Comparison of ENCODE assay signal across 21 cellular contexts in genomic region chr19:17541184-17541759, GRCh38. TPM values are rescaled to one million over a fixed set of nuclear protein-coding genes. Genes with fewer than 3 reads are reported as not detected.
DNase-seq lines count a peak whose midpoint lies in the region; ATAC-seq, FAIRE-seq and TF ChIP-seq lines count a peak whose summit lies in the region.
"Had no signal": no experiment of that assay in that cellular context is flagged by ENCODE, and none has a peak within 500 bp of the region (broad histone marks: within the 10 kb centered on the region; RNA-seq: fewer than 3 reads in every experiment).

No MANE protein-coding gene starts in this region.

- no peak overlapping the region for H2AK5ac ChIP-seq in IMR-90 (ENCODE audit: low read depth, low read length)

- H3K4me2 ChIP-seq in IMR-90 (ENCODE audit: low read depth, low read length) (no peak overlapping the region), osteoblast (ENCODE audit: insufficient read depth, low read length) (no peak overlapping the region)

- no peak for TF ChIP-seq POLR2A in IMR-90 (IDR thresholded peaks at IDR 0.05; ENCODE audit: low read depth, low read length)

- H3K4ac ChIP-seq in IMR-90 (ENCODE audit: low read depth, low read length), result no peak overlapping the region

- H3K18ac ChIP-seq in IMR-90 (ENCODE audit: low read depth, low read length), result no peak overlapping the region

- H4K20me1 ChIP-seq in IMR-90 (ENCODE audit: insufficient read depth, low read length) (no peaks in the 10 kb centered on the region; the same call in 1 of the 2 replicates), osteoblast (ENCODE audit: insufficient read depth, low read length) (no peaks in the 10 kb centered on the region)

- no TSS peak for BruUV-seq in IMR-90 (replicated peaks; lab: Mats Ljungman, UMichigan)

- intact Hi-C loops in IMR-90 (cut with micrococcal nuclease), result no loop called here
- intact Hi-C loops in pancreas (cut with DNase I), result no loop called here

- in situ Hi-C loops in IMR-90 (cut with MboI; ENCODE audit: low sequenced_read_pairs), result no loop called here

- no peak overlapping the region for H2BK120ac ChIP-seq in IMR-90 (ENCODE audit: low read depth, low read length)

- no peak overlapping the region for H3K4me3 Mint-ChIP-seq in activated naive CD4-positive, alpha-beta T cell treated with anti-CD3 and anti-CD28 coated beads, Interleukin-2, amount 10 ng/mL, durations not matched to agents 7 days and 5 days
- peak overlapping the region in 3 of 5 donors; percentile 18 to 72 (median 28) for H3K4me3 Mint-ChIP-seq in immature natural killer cell
- no peak overlapping the region for H3K4me3 Mint-ChIP-seq in HFFc6

- H3K36me3 Mint-ChIP-seq in activated naive CD4-positive, alpha-beta T cell treated with anti-CD3 and anti-CD28 coated beads, Interleukin-2, amount 10 ng/mL, durations not matched to agents 7 days and 5 days, result no peaks in the 10 kb centered on the region
- H3K36me3 Mint-ChIP-seq in immature natural killer cell (no peaks in the 10 kb centered on the region), HFFc6 (ENCODE audit: low read depth) (no peaks in the 10 kb centered on the region)

- WGBS in IMR-90 (ENCODE audit: extremely low coverage in 2 of 2, insufficient read length in 1 of 2), 2 experiments, result no CpG with 5 or more reads among the region's 4 CpGs
- 85 to 92% methylated on average over 4 of the region's 4 CpGs for WGBS in pancreas, 2 donors

- no peak overlapping the region for H2BK5ac ChIP-seq in IMR-90 (ENCODE audit: low read depth, low read length, poor library complexity, severe bottlenecking)

- H4K91ac ChIP-seq in IMR-90 (ENCODE audit: insufficient read depth, low read depth, low read length), result no peak overlapping the region

- no peak for TF ChIP-seq CTCF in IMR-90 (conservative IDR thresholded peaks at IDR 0.05; ENCODE audit: low read depth, low read length)
- TF ChIP-seq CTCF in osteoblast (IDR thresholded peaks at IDR 0.05; ENCODE audit: extremely low read depth, low read depth, low read length), result no peak
- TF ChIP-seq CTCF in HFFc6 (IDR thresholded peaks at IDR 0.05), result no peak
- no peak for TF ChIP-seq CTCF in pancreas (IDR thresholded peaks at IDR 0.05)

- no peak overlapping the region for H2BK15ac ChIP-seq in IMR-90 (ENCODE audit: low read depth, low read length)

- POLR2A ChIA-PET in IMR-90 (lab: Charles Lee; ENCODE audit: unreplicated experiment), result no interaction called here

- H2AK9ac ChIP-seq in IMR-90 (replicated peaks; ENCODE audit: low read depth, low read length, poor library complexity), result peak overlapping the region; percentile 65

- H3K4me1 Mint-ChIP-seq in activated naive CD4-positive, alpha-beta T cell treated with anti-CD3 and anti-CD28 coated beads, Interleukin-2, amount 10 ng/mL, durations not matched to agents 7 days and 5 days, result peaks cover 18% of the 10 kb centered on the region
- H3K4me1 Mint-ChIP-seq in immature natural killer cell, result peaks cover 25% of the 10 kb centered on the region in 2 donors
- H3K4me1 Mint-ChIP-seq in HFFc6 (ENCODE audit: low read depth), result peaks cover 8% of the 10 kb centered on the region

- H3K27me3 ChIP-seq in IMR-90 (ENCODE audit: control insufficient read depth, insufficient read depth, low read length), result peaks cover 2% of the 10 kb centered on the region; the same call in 1 of the 2 replicates
- no peaks in the 10 kb centered on the region for H3K27me3 ChIP-seq in osteoblast (ENCODE audit: insufficient read depth, low read length)
- H3K27me3 ChIP-seq in pancreas, result no peaks in the 10 kb centered on the region
- H3K27me3 ChIP-seq: SJCRH30 had no signal

- no peak for DNase-seq in activated naive CD4-positive, alpha-beta T cell treated with anti-CD3 and anti-CD28 coated beads, Interleukin-2, amount 10 ng/mL, durations not matched to agents 7 days and 5 days
- no peak for DNase-seq in activated naive CD4-positive, alpha-beta T cell (lab: John Stamatoyannopoulos, UW)
- DNase-seq in IMR-90 (no peak), immature natural killer cell (no peak), osteoblast (ENCODE audit: insufficient read length, low spot score, missing footprints) (peak; percentile 86), HFFc6 (no peak), pancreas (no peak)
- DNase-seq in activated CD4-positive, alpha-beta T cell treated with anti-CD3 and anti-CD28 coated beads for 48 hours, result no peak
- DNase-seq: EL, Kasumi-1, MG63, NCI-H1048, NCI-H1436 treated with DMSO at 0.1 percent for 48 hours, NCI-H2029, NCI-H2171, NCI-H526, PC-3, SJCRH30 had no signal

- no peaks in the 10 kb centered on the region for H3K79me2 ChIP-seq in osteoblast (ENCODE audit: insufficient read depth, low read length)

- peaks cover 1% of the 10 kb centered on the region for H3K9me3 Mint-ChIP-seq in activated naive CD4-positive, alpha-beta T cell treated with anti-CD3 and anti-CD28 coated beads, Interleukin-2, amount 10 ng/mL, durations not matched to agents 7 days and 5 days
- H3K9me3 Mint-ChIP-seq in immature natural killer cell (no peaks in the 10 kb centered on the region), HFFc6 (no peaks in the 10 kb centered on the region; the same call in 1 of the 2 replicates)

- H4K5ac ChIP-seq in IMR-90 (ENCODE audit: low read depth, low read length), result no peak overlapping the region

- dilution Hi-C loops in IMR-90 (cut with HindIII; ENCODE audit: low sequenced_read_pairs, unreplicated experiment), result no loop called here

- peaks cover 5% of the 10 kb centered on the region; the same call in 1 of the 2 replicates for H3K4me1 ChIP-seq in IMR-90 (ENCODE audit: control insufficient read depth, insufficient read depth, low read length)
- H3K4me1 ChIP-seq in osteoblast (ENCODE audit: insufficient read depth, low read length), result peaks cover 5% of the 10 kb centered on the region
- no peaks in the 10 kb centered on the region for H3K4me1 ChIP-seq in pancreas
- H3K4me1 ChIP-seq: SJCRH30 had no signal

- no peak overlapping the region for H2BK20ac ChIP-seq in IMR-90 (ENCODE audit: low read depth, low read length)

- peaks cover 5% of the 10 kb centered on the region; the same call in 1 of the 2 replicates for H3K9me3 ChIP-seq in IMR-90 (ENCODE audit: control insufficient read depth, insufficient read depth, low read length)
- no peaks in the 10 kb centered on the region for H3K9me3 ChIP-seq in osteoblast (ENCODE audit: low read depth, low read length)
- H3K9me3 ChIP-seq in pancreas, result no peaks in the 10 kb centered on the region
- H3K9me3 ChIP-seq: MG63 had no signal

- H3K27ac ChIP-seq in IMR-90 (ENCODE audit: insufficient read depth, low read length), result no peak overlapping the region
- no peak overlapping the region for H3K27ac ChIP-seq in osteoblast (ENCODE audit: low read depth, low read length)
- H3K27ac ChIP-seq in pancreas, result no peak overlapping the region
- H3K27ac ChIP-seq: 22Rv1, RWPE1, SJCRH30 had no signal

- H3K4me3 ChIP-seq in IMR-90 (ENCODE audit: insufficient read depth, low read depth, low read length) (no peak overlapping the region), osteoblast (ENCODE audit: insufficient read depth, low read length) (no peak overlapping the region), pancreas (no peak overlapping the region)
- H3K4me3 ChIP-seq: GM12878, MG63, SJCRH30 had no signal

- H3K9ac ChIP-seq in IMR-90 (ENCODE audit: low read depth, low read length), result no peak overlapping the region

- FAIRE-seq in pancreas (lab: Jason Lieb, UNC), result no peak
- FAIRE-seq: GM12878 had no signal

- no peaks in the 10 kb centered on the region for H3K79me1 ChIP-seq in IMR-90 (ENCODE audit: low read depth in 1 of 2, low read length in 2 of 2)

- H3K23ac ChIP-seq in IMR-90 (ENCODE audit: low read depth, low read length), result no peak overlapping the region

- H3K27ac Mint-ChIP-seq in activated naive CD4-positive, alpha-beta T cell treated with anti-CD3 and anti-CD28 coated beads, Interleukin-2, amount 10 ng/mL, durations not matched to agents 7 days and 5 days, result peak overlapping the region; percentile 21
- H3K27ac Mint-ChIP-seq in immature natural killer cell (peak overlapping the region; percentile 28 to 88 (median 64)), HFFc6 (no peak overlapping the region)

- no peaks in the 10 kb centered on the region for H3K36me3 ChIP-seq in IMR-90 (ENCODE audit: control insufficient read depth, insufficient read depth, low read length)
- H3K36me3 ChIP-seq in osteoblast (ENCODE audit: insufficient read depth, low read length), result no peaks in the 10 kb centered on the region
- no peaks in the 10 kb centered on the region for H3K36me3 ChIP-seq in pancreas
- H3K36me3 ChIP-seq: MG63, SJCRH30 had no signal

- H4K8ac ChIP-seq in IMR-90 (ENCODE audit: low read depth in 2 of 2, low read length in 2 of 2), result no peak overlapping the region

- H3K14ac ChIP-seq in IMR-90 (replicated peaks; ENCODE audit: low read depth, low read length), result no peak overlapping the region

- TF ChIP-seq RAD21 in IMR-90 (IDR thresholded peaks at IDR 0.05; ENCODE audit: low read length), result no peak

- no peak for ATAC-seq in IMR-90 (ENCODE audit: low read depth)
- ATAC-seq in pancreas, result no peak
- ATAC-seq: GM12878, PC-3 had no signal

- H3K27me3 Mint-ChIP-seq in activated naive CD4-positive, alpha-beta T cell treated with anti-CD3 and anti-CD28 coated beads, Interleukin-2, amount 10 ng/mL, durations not matched to agents 7 days and 5 days, result peaks cover 62% of the 10 kb centered on the region
- H3K27me3 Mint-ChIP-seq in immature natural killer cell (ENCODE audit: low read depth in 3 of 3), result peaks cover 3 to 8% (median 6%) of the 10 kb centered on the region in 3 donors
- peaks cover 12% of the 10 kb centered on the region for H3K27me3 Mint-ChIP-seq in HFFc6 (ENCODE audit: insufficient read depth)

- CTCF ChIA-PET in activated naive CD4-positive, alpha-beta T cell treated with anti-CD3 and anti-CD28 coated beads, Interleukin-2, amount 10 ng/mL, durations not matched to agents 7 days and 5 days (lab: Charles Lee), result no interaction called here
- CTCF ChIA-PET in IMR-90 (lab: Yijun Ruan, JAX), result no interaction called here

- H3K56ac ChIP-seq in IMR-90 (ENCODE audit: extremely low read depth, insufficient read depth, low read length), result no peak overlapping the region

- H3K9me1 ChIP-seq in IMR-90 (ENCODE audit: insufficient read depth, low read length), result 0 out of 2 replicates have a peak, but pooled peaks cover 4% of the 10 kb centered on the region

- H2AFZ ChIP-seq in IMR-90 (replicated peaks; ENCODE audit: low read length, poor library complexity) (no peak overlapping the region), osteoblast (ENCODE audit: low read length) (no peak overlapping the region)

RNA-seq across cellular contexts. Expression of gene COLGALT1, which starts 14.2 kb away (rescaled TPM):
- total RNA-seq in IMR-90 (2012; rRNA removed), result 74.2 and 77.1 TPM in 2 replicates
- polyA plus RNA-seq in IMR-90 (2012; rRNA removed), result 117 and 124 TPM in 2 replicates
- polyA plus RNA-seq in IMR-90 (2012; cell fraction: cytosol; rRNA removed), result 127 and 204 TPM in 2 replicates
- polyA plus RNA-seq in IMR-90 (2012; cell fraction: nucleus; rRNA removed; ENCODE audit: low replicate concordance), result 103 and 152 TPM in 2 replicates
- polyA plus RNA-seq in immature natural killer cell, result 10 to 100 TPM; 16.9 to 26.8 (median 22.6) TPM
- total RNA-seq in osteoblast, result 106 and 108 TPM in 2 replicates
- total RNA-seq in HFFc6 (2021; fragmentation: NEBNext Ultra II Directional; extraction: Animal tissue kit (Norgen Biotek cat#: 25700)), result 100 to 1,000 TPM; 102 to 115 (median 106) TPM
- 10 to 100 TPM; 13.5 to 50.6 (median 19.5) TPM for total RNA-seq in pancreas
- polyA plus RNA-seq in pancreas, result 10 to 100 TPM; 27.6 to 34.4 TPM

RNA-seq across cellular contexts. Expression of gene PGLS, which starts 29.8 kb away (rescaled TPM):
- 33.9 and 37.2 TPM in 2 replicates for total RNA-seq in IMR-90 (2012; rRNA removed)
- polyA plus RNA-seq in IMR-90 (2012; rRNA removed), result 74.3 and 92.0 TPM in 2 replicates
- polyA plus RNA-seq in IMR-90 (2012; cell fraction: cytosol; rRNA removed), result 161 and 165 TPM in 2 replicates
- 71.3 and 138 TPM in 2 replicates for polyA plus RNA-seq in IMR-90 (2012; cell fraction: nucleus; rRNA removed; ENCODE audit: low replicate concordance)
- polyA plus RNA-seq in immature natural killer cell, result 100 to 1,000 TPM in 2 of 3 donors, 10 to 100 TPM in 1; 65.3 to 118 (median 107) TPM
- total RNA-seq in osteoblast, result 84.6 and 98.1 TPM in 2 replicates
- total RNA-seq in HFFc6 (2021; fragmentation: NEBNext Ultra II Directional; extraction: Animal tissue kit (Norgen Biotek cat#: 25700)), result 100 to 1,000 TPM in 1 of 6 experiments, 10 to 100 TPM in 5; 90.6 to 101 (median 95.2) TPM
- total RNA-seq in pancreas, result 10 to 100 TPM; 28.8 to 53.8 (median 46.6) TPM
- polyA plus RNA-seq in pancreas, result 10 to 100 TPM; 53.6 to 65.8 TPM

Comparison
In these comparisons a context has a peak if more than half of its experiments do, and no peak if none do; other contexts are left out.
1. H3K4me3 Mint-ChIP-seq: peak in immature natural killer cell (3 of 5); none in activated naive CD4-positive, alpha-beta T cell treated with anti-CD3 and anti-CD28 coated beads, Interleukin-2, amount 10 ng/mL, durations not matched to agents 7 days and 5 days (single experiment) and HFFc6 (single experiment).